36 cellular contexts compared by ENCODE assay signal in genomic region chr4:120432451-120432850, GRCh38.
"Had no signal": no experiment of that assay in that cellular context is flagged by ENCODE, and none has a peak within 500 bp of the region (broad histone marks: within the 10 kb centered on the region; RNA-seq: fewer than 3 reads in every experiment).

No MANE protein-coding gene starts in this region.

- H3K27ac Mint-ChIP-seq: activated B cell treated with CpG ODN at 0.5 μM for 24 hours; activated CD4-positive, alpha-beta memory T cell treated with anti-CD3 and anti-CD28 coated beads for 36 hours; activated CD8-positive, alpha-beta memory T cell treated with anti-CD3 and anti-CD28 coated beads, Interleukin-2, amount 10 ng/mL, durations not matched to agents 7 days and 5 days; activated CD8-positive, alpha-beta T cell treated with anti-CD3 and anti-CD28 coated beads, Interleukin-2, amount 10 ng/mL, durations not matched to agents 7 days and 5 days; activated naive CD4-positive, alpha-beta T cell treated with anti-CD3 and anti-CD28 coated beads for 36 hours; activated naive CD4-positive, alpha-beta T cell treated with anti-CD3 and anti-CD28 coated beads, Interleukin-2, amount 50 U/mL, for 24 hours; activated naive CD8-positive, alpha-beta T cell treated with anti-CD3 and anti-CD28 coated beads for 36 hours; activated naive CD8-positive, alpha-beta T cell treated with anti-CD3 and anti-CD28 coated beads, Interleukin-2, amount 50 U/mL, for 24 hours; activated T-helper 1 cell treated with anti-CD3 and anti-CD28 coated beads, Interleukin-12 subunit alpha, Interleukin-12 subunit beta, Interleukin-2, Interleukin-4 antibody, amounts not matched to agents 30 ng/mL and 10 ng/mL and 1 ng/mL, durations not matched to agents 14 hours and 24 hours and 36 hours; activated T-helper 2 cell treated with anti-CD3 and anti-CD28 coated beads, Interferon-gamma antibody, Interleukin-2, Interleukin-4, amounts not matched to agents 10 μg/mL and 5 μg/mL and 100 μg/mL, durations not matched to agents 14 hours and 24 hours and 36 hours; brain; T-cell; T-helper 1 cell treated with Interleukin-12 subunit alpha and Interleukin-12 subunit beta and Interleukin-4 antibody, amounts not matched to agents 30 μg/mL and 1 μg/mL, for 36 hours; T-helper 2 cell treated with Interferon-gamma antibody and Interleukin-4, amounts not matched to agents 5 μg/mL and 100 μg/mL, for 36 hours had no signal

- H3K9me3 ChIP-seq: ascending aorta, breast epithelium, colonic mucosa, esophagus squamous epithelium, gastrocnemius medialis, heart left ventricle had no signal

- H3K4me1 ChIP-seq: ascending aorta, breast epithelium, colonic mucosa, esophagus squamous epithelium, foreskin keratinocyte, gastrocnemius medialis, heart left ventricle had no signal

- DNase-seq: activated B cell treated with CpG ODN at 0.5 μM for 24 hours; activated CD4-positive, alpha-beta memory T cell treated with anti-CD3 and anti-CD28 coated beads for 36 hours; activated CD4-positive, alpha-beta T cell treated with anti-CD3 and anti-CD28 coated beads for 48 hours; activated CD4-positive, alpha-beta T cell treated with anti-CD3 and anti-CD28 coated beads, Interleukin-2, amount 50 U/mL, for 1 hour; activated CD8-positive, alpha-beta memory T cell treated with anti-CD3 and anti-CD28 coated beads, Interleukin-2, amount 10 ng/mL, durations not matched to agents 7 days and 5 days; activated CD8-positive, alpha-beta memory T cell treated with anti-CD3 and anti-CD28 coated beads, Interleukin-2, amount 50 U/mL, for 4 hours; activated CD8-positive, alpha-beta T cell treated with anti-CD3 and anti-CD28 coated beads, Interleukin-2, amount 10 ng/mL, durations not matched to agents 7 days and 5 days; activated effector memory CD4-positive, alpha-beta T cell treated with anti-CD3 and anti-CD28 coated beads, Interleukin-2, amount 50 U/mL, for 16 hours; activated naive CD4-positive, alpha-beta T cell treated with anti-CD3 and anti-CD28 coated beads for 36 hours; activated naive CD8-positive, alpha-beta T cell treated with anti-CD3 and anti-CD28 coated beads for 36 hours; activated naive CD8-positive, alpha-beta T cell treated with anti-CD3 and anti-CD28 coated beads, Interleukin-2, amount 50 U/mL, for 24 hours; activated T-cell treated with anti-CD3 and anti-CD28 coated beads, Interleukin-2, amount 50 U/mL, for 1 hour; activated T-cell treated with anti-CD3 and anti-CD28 coated beads, Interleukin-2, amount 50 U/mL, for 48 hours; central memory CD4-positive, alpha-beta T cell; cerebellar nuclear complex; colonic mucosa; esophagus squamous epithelium; foreskin keratinocyte; gastrocnemius medialis; glutamatergic neuron; heart left ventricle; SW 1271; T-cell; T1000; WERI-Rb-1 had no signal

- H3K4me1 Mint-ChIP-seq: activated B cell treated with CpG ODN at 0.5 μM for 24 hours; activated CD8-positive, alpha-beta memory T cell treated with anti-CD3 and anti-CD28 coated beads, Interleukin-2, amount 10 ng/mL, durations not matched to agents 7 days and 5 days; activated naive CD4-positive, alpha-beta T cell treated with anti-CD3 and anti-CD28 coated beads, Interleukin-2, amount 50 U/mL, for 24 hours; activated naive CD8-positive, alpha-beta T cell treated with anti-CD3 and anti-CD28 coated beads, Interleukin-2, amount 50 U/mL, for 24 hours; T-cell had no signal

- H3K27ac ChIP-seq: ascending aorta, breast epithelium, cardiac muscle cell, colonic mucosa, epithelial cell of prostate, esophagus squamous epithelium, foreskin keratinocyte, gastrocnemius medialis, heart left ventricle, WERI-Rb-1 had no signal

- ATAC-seq: activated CD4-positive, CD25-positive, alpha-beta regulatory T cell treated with anti-CD3 and anti-CD28 coated beads, Interleukin-2, amount 50 U/mL, for 24 hours; activated CD8-positive, alpha-beta memory T cell treated with anti-CD3 and anti-CD28 coated beads, Interleukin-2, amount 10 ng/mL, durations not matched to agents 7 days and 5 days; activated CD8-positive, alpha-beta T cell treated with anti-CD3 and anti-CD28 coated beads, Interleukin-2, amount 10 ng/mL, durations not matched to agents 7 days and 5 days; activated naive CD8-positive, alpha-beta T cell treated with anti-CD3 and anti-CD28 coated beads, Interleukin-2, amount 50 U/mL, for 24 hours; foreskin keratinocyte; gastrocnemius medialis; heart left ventricle; T-cell had no signal

- H3K4me3 ChIP-seq: ascending aorta, breast epithelium, cardiac muscle cell, colonic mucosa, esophagus squamous epithelium, gastrocnemius medialis, heart left ventricle had no signal

- H3K27me3 Mint-ChIP-seq: activated B cell treated with CpG ODN at 0.5 μM for 24 hours; activated CD4-positive, alpha-beta memory T cell treated with anti-CD3 and anti-CD28 coated beads for 36 hours; activated CD8-positive, alpha-beta memory T cell treated with anti-CD3 and anti-CD28 coated beads, Interleukin-2, amount 10 ng/mL, durations not matched to agents 7 days and 5 days; activated naive CD8-positive, alpha-beta T cell treated with anti-CD3 and anti-CD28 coated beads, Interleukin-2, amount 50 U/mL, for 24 hours had no signal

- H3K36me3 ChIP-seq: ascending aorta, breast epithelium, cardiac muscle cell, colonic mucosa, esophagus squamous epithelium, gastrocnemius medialis, heart left ventricle, WERI-Rb-1 had no signal

- H3K27me3 ChIP-seq: ascending aorta, breast epithelium, cardiac muscle cell, colonic mucosa, esophagus squamous epithelium, foreskin keratinocyte, gastrocnemius medialis, heart left ventricle had no signal

- H3K36me3 Mint-ChIP-seq: activated CD4-positive, alpha-beta memory T cell treated with anti-CD3 and anti-CD28 coated beads for 36 hours; activated CD8-positive, alpha-beta memory T cell treated with anti-CD3 and anti-CD28 coated beads, Interleukin-2, amount 10 ng/mL, durations not matched to agents 7 days and 5 days; activated naive CD4-positive, alpha-beta T cell treated with anti-CD3 and anti-CD28 coated beads, Interleukin-2, amount 50 U/mL, for 24 hours; activated naive CD8-positive, alpha-beta T cell treated with anti-CD3 and anti-CD28 coated beads for 36 hours; brain; T-cell had no signal

- H3K4me3 Mint-ChIP-seq: activated B cell treated with CpG ODN at 0.5 μM for 24 hours; activated CD4-positive, alpha-beta memory T cell treated with anti-CD3 and anti-CD28 coated beads for 36 hours; activated CD8-positive, alpha-beta memory T cell treated with anti-CD3 and anti-CD28 coated beads, Interleukin-2, amount 10 ng/mL, durations not matched to agents 7 days and 5 days; activated CD8-positive, alpha-beta T cell treated with anti-CD3 and anti-CD28 coated beads, Interleukin-2, amount 10 ng/mL, durations not matched to agents 7 days and 5 days; activated naive CD4-positive, alpha-beta T cell treated with anti-CD3 and anti-CD28 coated beads for 36 hours; activated naive CD4-positive, alpha-beta T cell treated with anti-CD3 and anti-CD28 coated beads, Interleukin-2, amount 50 U/mL, for 24 hours; activated naive CD8-positive, alpha-beta T cell treated with anti-CD3 and anti-CD28 coated beads for 36 hours; activated naive CD8-positive, alpha-beta T cell treated with anti-CD3 and anti-CD28 coated beads, Interleukin-2, amount 50 U/mL, for 24 hours; activated T-helper 1 cell treated with anti-CD3 and anti-CD28 coated beads, Interleukin-12 subunit alpha, Interleukin-12 subunit beta, Interleukin-2, Interleukin-4 antibody, amounts not matched to agents 30 ng/mL and 10 ng/mL and 1 ng/mL, durations not matched to agents 14 hours and 24 hours and 36 hours; brain; T-cell; T-helper 1 cell treated with Interleukin-12 subunit alpha and Interleukin-12 subunit beta and Interleukin-4 antibody, amounts not matched to agents 30 μg/mL and 1 μg/mL, for 36 hours; T-helper 2 cell treated with Interferon-gamma antibody and Interleukin-4, amounts not matched to agents 5 μg/mL and 100 μg/mL, for 36 hours had no signal

- H3K9me3 Mint-ChIP-seq: activated B cell treated with CpG ODN at 0.5 μM for 24 hours; activated CD4-positive, alpha-beta memory T cell treated with anti-CD3 and anti-CD28 coated beads for 36 hours; activated naive CD4-positive, alpha-beta T cell treated with anti-CD3 and anti-CD28 coated beads for 36 hours; activated naive CD4-positive, alpha-beta T cell treated with anti-CD3 and anti-CD28 coated beads, Interleukin-2, amount 50 U/mL, for 24 hours; activated naive CD8-positive, alpha-beta T cell treated with anti-CD3 and anti-CD28 coated beads for 36 hours; activated naive CD8-positive, alpha-beta T cell treated with anti-CD3 and anti-CD28 coated beads, Interleukin-2, amount 50 U/mL, for 24 hours; activated T-helper 1 cell treated with anti-CD3 and anti-CD28 coated beads, Interleukin-12 subunit alpha, Interleukin-12 subunit beta, Interleukin-2, Interleukin-4 antibody, amounts not matched to agents 30 ng/mL and 10 ng/mL and 1 ng/mL, durations not matched to agents 14 hours and 24 hours and 36 hours; activated T-helper 2 cell treated with anti-CD3 and anti-CD28 coated beads, Interferon-gamma antibody, Interleukin-2, Interleukin-4, amounts not matched to agents 10 μg/mL and 5 μg/mL and 100 μg/mL, durations not matched to agents 14 hours and 24 hours and 36 hours; brain; T-cell; T-helper 1 cell treated with Interleukin-12 subunit alpha and Interleukin-12 subunit beta and Interleukin-4 antibody, amounts not matched to agents 30 μg/mL and 1 μg/mL, for 36 hours; T-helper 2 cell treated with Interferon-gamma antibody and Interleukin-4, amounts not matched to agents 5 μg/mL and 100 μg/mL, for 36 hours had no signal
